ENCODE assay signal across 22 cellular contexts in the genomic region with DNA sequence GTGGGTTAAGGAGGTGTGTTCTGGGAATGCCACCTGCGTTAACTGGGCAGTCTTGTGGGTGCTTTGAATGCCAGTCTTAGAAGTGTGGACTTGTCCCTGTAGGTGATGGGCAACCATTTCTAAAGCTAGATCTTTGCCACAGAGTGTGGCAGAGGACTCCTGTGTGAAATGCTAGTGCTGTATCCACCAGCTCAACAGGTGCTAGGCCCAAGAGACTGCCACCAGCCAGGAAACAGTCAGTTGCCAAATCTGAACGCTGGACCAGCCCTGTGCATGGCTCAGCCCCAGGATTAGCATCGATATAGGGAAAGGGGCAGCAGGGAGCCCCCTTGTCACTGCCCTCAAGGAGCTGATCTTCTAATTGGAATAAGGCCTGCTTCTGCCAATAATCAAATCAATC. TPM values are rescaled to one million over a fixed set of nuclear protein-coding genes. Genes with fewer than 3 reads are reported as not detected.
DNase-seq lines count a peak whose midpoint lies in the region; ATAC-seq and TF ChIP-seq lines count a peak whose summit lies in the region.
"Had no signal": no experiment of that assay in that cellular context is flagged by ENCODE, and none has a peak within 500 bp of the region (broad histone marks: within the 10 kb centered on the region; RNA-seq: fewer than 3 reads in every experiment).

No MANE protein-coding gene starts in this region.

- no peak for TF ChIP-seq EP300 in upper lobe of left lung (IDR thresholded peaks at IDR 0.05)
- TF ChIP-seq EP300 in sigmoid colon (IDR thresholded peaks at IDR 0.05) = no peak

- H3K27ac Mint-ChIP-seq in dendritic cell treated with granulocyte-macrophage colony-stimulating factor and Interleukin-4, amounts not matched to agents 40 ng/mL and 50 ng/mL, for 4 days = peak overlapping the region; percentile 32
- H3K27ac Mint-ChIP-seq: CD4-positive, alpha-beta T cell; CD8-positive, alpha-beta T cell had no signal

- no peaks in the 10 kb centered on the region for H3K36me3 Mint-ChIP-seq in dendritic cell treated with granulocyte-macrophage colony-stimulating factor and Interleukin-4, amounts not matched to agents 40 ng/mL and 50 ng/mL, for 4 days (ENCODE audit: low read depth)
- H3K36me3 Mint-ChIP-seq: CD8-positive, alpha-beta T cell had no signal

- WGBS in upper lobe of left lung, 2 donors = 69 to 80% methylated on average over 1 to 3 of the region's 3 CpGs
- 85 to 88% methylated on average over 3 of the region's 3 CpGs for WGBS in sigmoid colon, 2 donors

- H3K4me1 Mint-ChIP-seq in dendritic cell treated with granulocyte-macrophage colony-stimulating factor and Interleukin-4, amounts not matched to agents 40 ng/mL and 50 ng/mL, for 4 days (ENCODE audit: low read depth) = peaks cover 52% of the 10 kb centered on the region

- H4K20me1 ChIP-seq in BLaER1 treated with 17β-estradiol and CSF1 and Interleukin-3, amounts not matched to agents 10 nM and 100 nM = no peaks in the 10 kb centered on the region; a peak in 2 of 22 replicates
- H4K20me1 ChIP-seq: BLaER1 had no signal

- no peak overlapping the region for H3K4me3 Mint-ChIP-seq in dendritic cell treated with granulocyte-macrophage colony-stimulating factor and Interleukin-4, amounts not matched to agents 40 ng/mL and 50 ng/mL, for 4 days
- H3K4me3 Mint-ChIP-seq: CD4-positive, alpha-beta T cell; CD8-positive, alpha-beta T cell had no signal

- no peaks in the 10 kb centered on the region for H3K27me3 Mint-ChIP-seq in dendritic cell treated with granulocyte-macrophage colony-stimulating factor and Interleukin-4, amounts not matched to agents 40 ng/mL and 50 ng/mL, for 4 days

- no peaks in the 10 kb centered on the region for H3K9me3 Mint-ChIP-seq in dendritic cell treated with granulocyte-macrophage colony-stimulating factor and Interleukin-4, amounts not matched to agents 40 ng/mL and 50 ng/mL, for 4 days
- H3K9me3 Mint-ChIP-seq: CD4-positive, alpha-beta T cell; CD8-positive, alpha-beta T cell had no signal

- H3K9me3 ChIP-seq in BLaER1 treated with 17β-estradiol and CSF1 and Interleukin-3, amounts not matched to agents 10 nM and 100 nM (replicated peaks in 1 of 11) = peaks cover 0 to 10% (median 4%) of the 10 kb centered on the region in 11 experiments; a peak in 6 of 22 replicates
- H3K9me3 ChIP-seq in HEK293 (ENCODE audit: control insufficient read depth, insufficient read depth, low read depth, low read length) = no peaks in the 10 kb centered on the region; the same call in 1 of the 2 replicates
- no peaks in the 10 kb centered on the region for H3K9me3 ChIP-seq in upper lobe of left lung
- H3K9me3 ChIP-seq in sigmoid colon = no peaks in the 10 kb centered on the region
- H3K9me3 ChIP-seq: BE2C had no signal

- intact Hi-C loops in dendritic cell treated with granulocyte-macrophage colony-stimulating factor and Interleukin-4, amounts not matched to agents 40 ng/mL and 50 ng/mL, for 4 days (cut with micrococcal nuclease) = no loop called here
- intact Hi-C loops in sigmoid colon (cut with DNase I) = no loop called here

- TF ChIP-seq CTCF in HEK293 (tag by site-specific recombination; IDR thresholded peaks at IDR 0.05) (no peak), upper lobe of left lung (IDR thresholded peaks at IDR 0.05) (no peak), sigmoid colon (IDR thresholded peaks at IDR 0.05) (no peak)

- no peak overlapping the region for H3K4me3 ChIP-seq in BLaER1 treated with 17β-estradiol and CSF1 and Interleukin-3, amounts not matched to agents 10 nM and 100 nM
- no peak overlapping the region for H3K4me3 ChIP-seq in HEK293 (ENCODE audit: low read depth, low read length)
- H3K4me3 ChIP-seq in upper lobe of left lung = no peak overlapping the region
- H3K4me3 ChIP-seq in sigmoid colon = no peak overlapping the region
- H3K4me3 ChIP-seq: BLaER1, GM12878 had no signal

- H3K4me1 ChIP-seq in BLaER1 treated with 17β-estradiol and CSF1 and Interleukin-3, amounts not matched to agents 10 nM and 100 nM = peaks cover 27 to 84% (median 64%) of the 10 kb centered on the region in 10 experiments
- no peaks in the 10 kb centered on the region for H3K4me1 ChIP-seq in HEK293 (ENCODE audit: control insufficient read depth, insufficient read depth, low read length)
- H3K4me1 ChIP-seq in upper lobe of left lung = peaks cover 10 to 40% (median 27%) of the 10 kb centered on the region in 4 donors
- no peaks in the 10 kb centered on the region for H3K4me1 ChIP-seq in sigmoid colon
- H3K4me1 ChIP-seq: BE2C had no signal

- CTCF ChIA-PET in HEK293 (lab: Yijun Ruan, JAX) = interaction anchor here (0.6 to 1.1 kb wide), 4 partner anchors 18 to 1239 kb away, joined by 3 to 4 read pairs (median 4); no protein-coding TSS in a partner anchor

- H3K27me3 ChIP-seq in BLaER1 treated with 17β-estradiol and CSF1 and Interleukin-3, amounts not matched to agents 10 nM and 100 nM = peaks cover 42 to 95% (median 86%) of the 10 kb centered on the region in 11 experiments
- H3K27me3 ChIP-seq in upper lobe of left lung (no peaks in the 10 kb centered on the region), sigmoid colon (peaks cover 0 to 8% (median 0%) of the 10 kb centered on the region in 3 donors)
- H3K27me3 ChIP-seq: BE2C had no signal

- H3K36me3 ChIP-seq in BLaER1 treated with 17β-estradiol and CSF1 and Interleukin-3, amounts not matched to agents 10 nM and 100 nM = no peaks in the 10 kb centered on the region
- H3K36me3 ChIP-seq in HEK293 (ENCODE audit: control insufficient read depth in 2 of 2, insufficient read depth in 1 of 2, low read length in 2 of 2) = no peaks in the 10 kb centered on the region
- no peaks in the 10 kb centered on the region for H3K36me3 ChIP-seq in upper lobe of left lung
- H3K36me3 ChIP-seq in sigmoid colon = no peaks in the 10 kb centered on the region
- H3K36me3 ChIP-seq: BE2C, BLaER1 had no signal

- no peak for TF ChIP-seq POLR2A in upper lobe of left lung (IDR thresholded peaks at IDR 0.05)
- TF ChIP-seq POLR2A in sigmoid colon (IDR thresholded peaks at IDR 0.05) = no peak

- no peak overlapping the region for H3K9ac ChIP-seq in BLaER1 treated with 17β-estradiol and CSF1 and Interleukin-3, amounts not matched to agents 10 nM and 100 nM
- H3K9ac ChIP-seq: BLaER1 had no signal

- ATAC-seq in upper lobe of left lung (ENCODE audit: low FRiP score in 2 of 2) = no peak
- no peak for ATAC-seq in GM19324 (IDR thresholded peaks at IDR 0.05; ENCODE audit: low FRiP score, unreplicated experiment)
- ATAC-seq: CD8-positive, alpha-beta T cell; GM12878 had no signal

- peak overlapping the region in 7 of 11 experiments; percentile 5 to 79 (median 72); a peak in 10 of 22 replicates for H3K4me2 ChIP-seq in BLaER1 treated with 17β-estradiol and CSF1 and Interleukin-3, amounts not matched to agents 10 nM and 100 nM

- no peak for DNase-seq in upper lobe of left lung
- DNase-seq in NCI-H446 (lab: John Stamatoyannopoulos, UW) = no peak
- DNase-seq in sigmoid colon = no peak
- DNase-seq: 8988T; ACHN; BE2C; CD4-positive, alpha-beta T cell; CD8-positive, alpha-beta T cell; DMS 273 treated with DMSO at 0.1 percent for 48 hours; DMS153; DMS53; DMS79; DND-41; EL; GDM1 had no signal

- POLR2A ChIA-PET in HEK293 (lab: Yijun Ruan, JAX) = no interaction called here

- H3K27ac ChIP-seq in BLaER1 treated with 17β-estradiol and CSF1 and Interleukin-3, amounts not matched to agents 10 nM and 100 nM = 0 out of 22 replicates have a peak overlapping the region, but pooled peaks of 1 of the 11 experiments have one; percentile 2
- H3K27ac ChIP-seq in HEK293 (ENCODE audit: extremely low read depth, low read depth, low read length) (no peak overlapping the region), upper lobe of left lung (peak overlapping the region; percentile 6 to 83 (median 64)), sigmoid colon (no peak overlapping the region)
- H3K27ac ChIP-seq: BLaER1, C4-2B had no signal

TF ChIP-seq in HEK293, 187 proteins besides CTCF, POLR2A, EP300 and RAD21:
- TF ChIP-seq ZNF777 (tag by site-specific recombination; IDR thresholded peaks at IDR 0.05; ENCODE audit: borderline replicate concordance) (no peak), SCRT2 (tag by site-specific recombination; IDR thresholded peaks at IDR 0.05) (peak; percentile 77), SCRT1 (tag by site-specific recombination; IDR thresholded peaks at IDR 0.05; ENCODE audit: borderline replicate concordance) (peak; percentile 74), ZNF324 (tag by site-specific recombination; IDR thresholded peaks at IDR 0.05) (no peak), ZNF654 (tag by site-specific recombination; IDR thresholded peaks at IDR 0.05; ENCODE audit: low read depth) (no peak)

RNA-seq across cellular contexts. Expression of a gene that starts 35.3 kb away (rescaled TPM):
- total RNA-seq in upper lobe of left lung (10 to 100 TPM; 13.9 to 43.1 (median 25.8) TPM), sigmoid colon (10 to 100 TPM in 1 of 4 donors, 1 to 10 TPM in 3; 5.3 to 10.7 (median 8.5) TPM)
- 1 to 10 TPM in 2 of 3 donors, under 1 TPM in 1; 0.92 to 2.9 (median 2.4) TPM for polyA plus RNA-seq in sigmoid colon
- total RNA-seq: CD8-positive, alpha-beta T cell had no signal

Comparison
In these comparisons a context has a peak if more than half of its experiments do, and no peak if none do; other contexts are left out.
1. H3K27ac ChIP-seq: peak in upper lobe of left lung (4 of 4); none in HEK293 (single experiment) and sigmoid colon (0 of 4).